ENCODE assay signal across 9 cellular contexts in genomic region chr9:135639196-135639595, GRCh38. TPM values are rescaled to one million over a fixed set of nuclear protein-coding genes. Genes with fewer than 3 reads are reported as not detected.
"Had no signal": no experiment of that assay in that cellular context is flagged by ENCODE, and none has a peak within 500 bp of the region (broad histone marks: within the 10 kb centered on the region; RNA-seq: fewer than 3 reads in every experiment).

Gene GLT6D1 (minus strand): TSS chr9:135639540. CDS start chr9:135639187, 353 bp downstream.

- H3K4me3 ChIP-seq: K562 had no signal

- ATAC-seq: HepG2, K562 had no signal

- H3K27ac Mint-ChIP-seq: IgD-negative memory B cell had no signal

- H3K4me1 Mint-ChIP-seq: IgD-negative memory B cell had no signal

- H3K4me3 Mint-ChIP-seq: IgD-negative memory B cell had no signal

- H3K27ac ChIP-seq: HL-60 had no signal

- DNase-seq: IMR-90, KBM-7, KG1 had no signal

- H3K36me3 Mint-ChIP-seq: IgD-negative memory B cell had no signal

RNA-seq across cellular contexts. Expression of gene GLT6D1, which starts in this region (rescaled TPM):
- total RNA-seq: HepG2, HT-29, HT1080, IMR-90, K562 had no signal
